In the genomic region with DNA sequence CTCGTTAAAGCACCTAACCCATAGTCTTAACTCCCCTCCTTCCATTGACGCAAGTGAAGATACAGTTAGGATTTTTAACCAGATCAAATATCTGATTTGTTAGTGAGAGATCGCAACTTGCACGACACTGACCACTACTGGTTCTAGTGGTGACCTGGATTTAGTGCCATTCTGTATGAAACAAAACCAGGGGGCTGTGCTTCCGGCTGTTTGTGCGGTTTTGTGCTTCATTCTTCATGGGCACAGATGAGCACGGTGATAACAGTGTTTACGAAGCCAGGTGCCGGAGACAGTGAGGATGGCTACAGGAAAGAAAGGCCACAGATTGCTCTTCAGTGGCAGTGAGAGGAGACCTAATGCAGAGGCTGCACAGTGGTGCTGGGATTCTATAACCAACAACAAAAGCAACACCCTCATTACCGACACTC, we compare ENCODE assay signal across 8 cellular contexts.
DNase-seq lines count a peak whose midpoint lies in the region; ATAC-seq and TF ChIP-seq lines count a peak whose summit lies in the region.

No MANE protein-coding gene starts in this region.

- 64% methylated on average over 10 of the region's 10 CpGs for WGBS in liver
- 60 to 74% (median 61%) methylated on average over 10 of the region's 10 CpGs for WGBS in psoas muscle, 3 donors

- no peaks in the 10 kb centered on the region for H3K36me3 ChIP-seq in CD8-positive, alpha-beta memory T cell (ENCODE audit: insufficient read depth, low read length)
- H3K36me3 ChIP-seq in liver (ENCODE audit: control insufficient read depth in 4 of 4, insufficient read depth in 3 of 4, low read depth in 1 of 4, low read length in 3 of 4) (no peaks in the 10 kb centered on the region), psoas muscle (ENCODE audit: insufficient read depth in 1 of 2, low read depth in 1 of 2) (no peaks in the 10 kb centered on the region)

- H3K4me3 ChIP-seq in CD8-positive, alpha-beta memory T cell (ENCODE audit: low read length), result peak overlapping the region; percentile 49
- H3K4me3 ChIP-seq in LNCaP clone FGC (ENCODE audit: low read depth, low read length) (no peak overlapping the region), liver (ENCODE audit: low read depth in 1 of 3, low read length in 3 of 3) (no peak overlapping the region), psoas muscle (no peak overlapping the region)

- peak overlapping the region; percentile 45 for H3K27ac ChIP-seq in CD8-positive, alpha-beta memory T cell (ENCODE audit: low read depth, low read length)
- no peak overlapping the region for H3K27ac ChIP-seq in liver (ENCODE audit: low read depth in 1 of 2, low read length in 2 of 2)
- H3K27ac ChIP-seq in psoas muscle, result no peak overlapping the region

- H3K27me3 ChIP-seq in CD8-positive, alpha-beta memory T cell (ENCODE audit: insufficient read depth, low read length, poor library complexity, severe bottlenecking), result no peaks in the 10 kb centered on the region
- H3K27me3 ChIP-seq in liver (ENCODE audit: control insufficient read depth in 4 of 4, insufficient read depth in 4 of 4, low read length in 3 of 4), result no peaks in the 10 kb centered on the region
- no peaks in the 10 kb centered on the region for H3K27me3 ChIP-seq in psoas muscle (ENCODE audit: insufficient read depth in 3 of 3, low read length in 2 of 3)

- no peak overlapping the region for H3K9ac ChIP-seq in liver (ENCODE audit: low read depth in 1 of 2, low read length in 2 of 2)

- CTCF ChIA-PET in CD8-positive, alpha-beta memory T cell (lab: Charles Lee), result interaction anchor here (0.8 to 2.3 kb wide), 10 partner anchors 9 to 143 kb away, joined by 3 to 15 read pairs (median 4); no protein-coding TSS in a partner anchor

- TF ChIP-seq CTCF in LNCaP clone FGC (IDR thresholded peaks at IDR 0.05; ENCODE audit: control insufficient read depth, extremely low read depth, insufficient read depth), result peak; percentile 42
- TF ChIP-seq CTCF in liver (IDR thresholded peaks at IDR 0.05; ENCODE audit: low read depth, low read length, missing input control), result no peak
- no peak for TF ChIP-seq CTCF in psoas muscle (IDR thresholded peaks at IDR 0.05)

- no peaks in the 10 kb centered on the region for H3K9me3 ChIP-seq in CD8-positive, alpha-beta memory T cell (ENCODE audit: low read length)
- H3K9me3 ChIP-seq in liver (ENCODE audit: control insufficient read depth in 4 of 4, low read length in 3 of 4), result no peaks in the 10 kb centered on the region
- H3K9me3 ChIP-seq in psoas muscle, result no peaks in the 10 kb centered on the region

- ATAC-seq in Right ventricle myocardium superior (ENCODE audit: poor library complexity) (no peak), psoas muscle (no peak), HG03159 (IDR thresholded peaks at IDR 0.05; ENCODE audit: unreplicated experiment) (no peak)

- DNase-seq in CD8-positive, alpha-beta memory T cell, result peak; percentile 37 to 86 (median 77)
- DNase-seq in LNCaP clone FGC (ENCODE audit: low read depth), result no peak
- peak; percentile 76 for DNase-seq in activated CD8-positive, alpha-beta memory T cell treated with anti-CD3 and anti-CD28 coated beads, Interleukin-2, amount 50 U/mL, for 48 hours
- DNase-seq in NOMO-1 treated with dmso at 0.1 percent for 144 hours (lab: John Stamatoyannopoulos, UW; ENCODE audit: unreplicated experiment), result no peak
- DNase-seq in Right ventricle myocardium superior, result no peak
- DNase-seq in psoas muscle, result no peak

- peak; percentile 43 to 44 for TF ChIP-seq RAD21 in liver (IDR thresholded peaks at IDR 0.05)

- H3K4me1 ChIP-seq in CD8-positive, alpha-beta memory T cell (ENCODE audit: insufficient read depth, low read length), result peaks cover 65% of the 10 kb centered on the region
- H3K4me1 ChIP-seq in liver (ENCODE audit: control insufficient read depth in 4 of 4, insufficient read depth in 4 of 4, low read length in 3 of 4) (peaks cover 6 to 25% (median 15%) of the 10 kb centered on the region in 4 donors), psoas muscle (no peaks in the 10 kb centered on the region)

- POLR2A ChIA-PET in CD8-positive, alpha-beta memory T cell (lab: Charles Lee), result interaction anchor here (0.6 to 1.1 kb wide), 2 partner anchors 13 to 45 kb away, joined by 3 to 4 read pairs; no protein-coding TSS in a partner anchor

- peak overlapping the region; percentile 86 to 98 (median 94) for H3K27ac Mint-ChIP-seq in CD8-positive, alpha-beta memory T cell

- H3K9me3 Mint-ChIP-seq in CD8-positive, alpha-beta memory T cell, result no peaks in the 10 kb centered on the region

- H3K27me3 Mint-ChIP-seq in CD8-positive, alpha-beta memory T cell, result no peaks in the 10 kb centered on the region

- H3K4me3 Mint-ChIP-seq in CD8-positive, alpha-beta memory T cell, result peak overlapping the region; percentile 73 to 87 (median 80)

- peaks cover 72 to 84% (median 83%) of the 10 kb centered on the region in 3 donors for H3K4me1 Mint-ChIP-seq in CD8-positive, alpha-beta memory T cell

- intact Hi-C loops in Right ventricle myocardium superior (cut with DNase I), result no loop called here
- intact Hi-C loops in psoas muscle (cut with DNase I), result no loop called here

- peaks cover 0 to 77% (median 18%) of the 10 kb centered on the region in 3 donors for H3K36me3 Mint-ChIP-seq in CD8-positive, alpha-beta memory T cell

TF ChIP-seq in liver, 16 proteins besides CTCF, POLR2A, EP300 and RAD21:
- TF ChIP-seq NR2F2 (IDR thresholded peaks at IDR 0.05), result no peak
- no peak for TF ChIP-seq TAF1 (conservative IDR thresholded peaks at IDR 0.05)
- no peak for TF ChIP-seq YY1 (IDR thresholded peaks at IDR 0.05)
- TF ChIP-seq RXRA (IDR thresholded peaks at IDR 0.05), result no peak
- no peak for TF ChIP-seq FOXA2 (IDR thresholded peaks at IDR 0.05)
- TF ChIP-seq MAX (IDR thresholded peaks at IDR 0.05), result no peak
- no peak for TF ChIP-seq HNF4A (conservative IDR thresholded peaks at IDR 0.05)
- no peak for TF ChIP-seq FOXA1 (IDR thresholded peaks at IDR 0.05)
- no peak for TF ChIP-seq ZBTB33 (IDR thresholded peaks at IDR 0.05)
- TF ChIP-seq, protein P1, sequence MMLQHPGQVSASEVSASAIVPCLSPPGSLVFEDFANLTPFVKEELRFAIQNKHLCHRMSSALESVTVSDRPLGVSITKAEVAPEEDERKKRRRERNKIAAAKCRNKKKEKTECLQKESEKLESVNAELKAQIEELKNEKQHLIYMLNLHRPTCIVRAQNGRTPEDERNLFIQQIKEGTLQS (IDR thresholded peaks at IDR 0.05), result no peak
- no peak for TF ChIP-seq EGR1 (IDR thresholded peaks at IDR 0.05; ENCODE audit: low read depth in 2 of 2)
- no peak for TF ChIP-seq GABPA (IDR thresholded peaks at IDR 0.05 in 1 of 2, conservative IDR thresholded peaks at IDR 0.05 in 1 of 2)
- no peak for TF ChIP-seq REST (IDR thresholded peaks at IDR 0.05)
- TF ChIP-seq JUND (IDR thresholded peaks at IDR 0.05), result no peak
- no peak for TF ChIP-seq HNF4G (IDR thresholded peaks at IDR 0.05)
- TF ChIP-seq SP1 (IDR thresholded peaks at IDR 0.05), result no peak
TF ChIP-seq in liver: peak in this region for 0.

Comparison
In these comparisons a context has a peak if more than half of its experiments do, and no peak if none do; other contexts are left out.
1. DNase-seq: peak in CD8-positive, alpha-beta memory T cell (5 of 5) and activated CD8-positive, alpha-beta memory T cell treated with anti-CD3 and anti-CD28 coated beads, Interleukin-2, amount 50 U/mL, for 48 hours (single experiment); none in LNCaP clone FGC (single experiment), NOMO-1 treated with dmso at 0.1 percent for 144 hours (single experiment), Right ventricle myocardium superior (single experiment) and psoas muscle (0 of 2).